ENCODE assay signal across 8 cellular contexts in the genomic region with DNA sequence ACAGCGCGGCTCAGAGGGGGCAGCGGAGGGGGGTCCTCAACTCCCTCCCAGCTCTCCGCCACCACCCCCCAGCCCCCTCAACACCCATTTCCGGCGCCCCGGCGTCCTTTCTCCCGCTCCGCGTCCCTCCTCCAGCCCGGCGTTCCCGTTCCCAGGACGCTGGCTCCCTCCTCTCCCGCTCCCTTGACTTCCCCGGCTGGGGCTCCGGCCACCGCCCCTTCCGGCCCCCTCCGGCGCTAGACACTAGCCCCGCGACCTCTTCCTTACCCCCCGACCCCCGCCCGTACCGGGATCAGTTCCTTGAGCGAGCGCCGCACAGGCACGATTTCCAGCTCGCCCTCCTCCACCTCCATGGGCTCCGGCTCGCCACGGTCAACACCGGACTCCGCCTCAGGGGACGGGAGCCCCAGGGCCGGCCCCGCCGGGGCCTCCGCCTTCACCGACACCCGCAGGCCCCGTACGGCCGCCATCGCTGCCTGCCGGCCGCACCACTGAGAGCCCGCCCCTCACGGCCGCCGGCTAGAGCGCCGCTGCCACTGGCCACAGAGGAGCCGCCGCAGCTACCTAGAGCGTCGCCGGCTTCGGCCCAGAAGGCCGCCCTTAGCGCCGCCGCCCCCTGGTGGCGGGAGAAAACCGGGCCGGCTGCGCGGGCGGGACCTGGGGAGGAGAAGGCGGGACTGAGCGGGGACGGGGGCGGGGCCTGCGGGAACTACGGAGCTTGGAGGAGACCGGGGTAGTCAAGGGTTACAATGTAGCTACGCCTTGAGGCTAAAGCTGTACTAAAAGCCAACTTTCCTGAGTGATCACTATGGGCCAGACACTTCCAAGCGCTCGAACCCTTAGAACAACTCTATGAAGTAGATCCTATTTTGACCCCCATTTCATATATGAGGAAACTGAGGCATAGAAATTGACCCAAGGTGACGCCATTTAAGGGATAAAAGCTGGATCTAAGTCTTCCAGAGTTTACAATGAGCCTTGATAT. TPM values are rescaled to one million over a fixed set of nuclear protein-coding genes. Genes with fewer than 3 reads are reported as not detected.
DNase-seq lines count a peak whose midpoint lies in the region; ATAC-seq, FAIRE-seq and TF ChIP-seq lines count a peak whose summit lies in the region.

A gene with protein sequence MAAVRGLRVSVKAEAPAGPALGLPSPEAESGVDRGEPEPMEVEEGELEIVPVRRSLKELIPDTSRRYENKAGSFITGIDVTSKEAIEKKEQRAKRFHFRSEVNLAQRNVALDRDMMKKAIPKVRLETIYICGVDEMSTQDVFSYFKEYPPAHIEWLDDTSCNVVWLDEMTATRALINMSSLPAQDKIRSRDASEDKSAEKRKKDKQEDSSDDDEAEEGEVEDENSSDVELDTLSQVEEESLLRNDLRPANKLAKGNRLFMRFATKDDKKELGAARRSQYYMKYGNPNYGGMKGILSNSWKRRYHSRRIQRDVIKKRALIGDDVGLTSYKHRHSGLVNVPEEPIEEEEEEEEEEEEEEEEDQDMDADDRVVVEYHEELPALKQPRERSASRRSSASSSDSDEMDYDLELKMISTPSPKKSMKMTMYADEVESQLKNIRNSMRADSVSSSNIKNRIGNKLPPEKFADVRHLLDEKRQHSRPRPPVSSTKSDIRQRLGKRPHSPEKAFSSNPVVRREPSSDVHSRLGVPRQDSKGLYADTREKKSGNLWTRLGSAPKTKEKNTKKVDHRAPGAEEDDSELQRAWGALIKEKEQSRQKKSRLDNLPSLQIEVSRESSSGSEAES (minus strand): TSS at position 493 of the 985 bp plus-strand sequence. CDS start 23 bp downstream, at position 470.

- in situ Hi-C loops in T47D (cut with HindIII; ENCODE audit: low pct_unique_long_range_greater_than_20kb, low sequenced_read_pairs): no loop called here

- H3K36me3 ChIP-seq in iPS-20b (ENCODE audit: insufficient read depth, low read depth, low read length) (peaks cover 33% of the 10 kb centered on the region), small intestine (ENCODE audit: control insufficient read depth in 2 of 2, insufficient read depth in 2 of 2, low read length in 2 of 2) (no peaks in the 10 kb centered on the region)

- no peak for FAIRE-seq in small intestine (lab: Jason Lieb, UNC)

- no peaks in the 10 kb centered on the region for H3K4me1 ChIP-seq in iPS-20b (ENCODE audit: insufficient read depth, low read length)
- H3K4me1 ChIP-seq in small intestine (ENCODE audit: control insufficient read depth in 2 of 2, insufficient read depth in 1 of 2, low read depth in 1 of 2, low read length in 1 of 2): peaks cover 3 to 6% of the 10 kb centered on the region in 2 donors

- ATAC-seq in GM18868 (IDR thresholded peaks at IDR 0.05; ENCODE audit: unreplicated experiment) (peak; percentile 94), HG03103 (IDR thresholded peaks at IDR 0.05; ENCODE audit: low read depth, unreplicated experiment) (peak; percentile 84)

- DNase-seq in AG08395 (ENCODE audit: low spot score) (peak; percentile 97), NCI-H2196 (lab: John Stamatoyannopoulos, UW; ENCODE audit: unreplicated experiment) (peak; percentile 83), T47D (ENCODE audit: low read depth in 1 of 2, low spot score in 1 of 2) (peak; percentile 80 to 94), small intestine (peak; percentile 95)

- H3K9me3 ChIP-seq in iPS-20b (ENCODE audit: insufficient read depth, low read depth, low read length) (no peaks in the 10 kb centered on the region), small intestine (ENCODE audit: control insufficient read depth, low read depth) (no peaks in the 10 kb centered on the region)

- H3K9ac ChIP-seq in iPS-20b (ENCODE audit: low read depth, low read length): peak within 1 kb of the TSS; percentile 93

- 1% methylated on average over 57 to 84 of the region's 84 CpGs for WGBS in small intestine, 3 donors

- H3K27me3 ChIP-seq in iPS-20b (ENCODE audit: insufficient read depth, low read length) (no peaks in the 10 kb centered on the region), small intestine (ENCODE audit: control insufficient read depth in 2 of 2, insufficient read depth in 2 of 2, low read length in 2 of 2) (no peaks in the 10 kb centered on the region)

- H3K4me3 ChIP-seq in iPS-20b (ENCODE audit: low read length) (peak within 1 kb of the TSS; percentile 92), small intestine (ENCODE audit: low read depth in 1 of 2, low read length in 2 of 2) (peak within 1 kb of the TSS; percentile 93 to 100)

- peak within 1 kb of the TSS; percentile 89 for H3K27ac ChIP-seq in VCaP
- no peak within 1 kb of the TSS for H3K27ac ChIP-seq in iPS-20b (ENCODE audit: low read length)
- H3K27ac ChIP-seq in small intestine (ENCODE audit: low read depth in 1 of 2, low read length in 1 of 2): peak within 1 kb of the TSS; percentile 83 to 95

- peak; percentile 100 for TF ChIP-seq CTCF in VCaP (conservative IDR thresholded peaks at IDR 0.05)

RNA-seq across cellular contexts. Expression of the gene that starts here (rescaled TPM):
- 10 to 100 TPM; 14.9 to 26.4 (median 15.9) TPM for polyA plus RNA-seq in small intestine
